ENCODE assay signal across 9 cellular contexts in the genomic region with DNA sequence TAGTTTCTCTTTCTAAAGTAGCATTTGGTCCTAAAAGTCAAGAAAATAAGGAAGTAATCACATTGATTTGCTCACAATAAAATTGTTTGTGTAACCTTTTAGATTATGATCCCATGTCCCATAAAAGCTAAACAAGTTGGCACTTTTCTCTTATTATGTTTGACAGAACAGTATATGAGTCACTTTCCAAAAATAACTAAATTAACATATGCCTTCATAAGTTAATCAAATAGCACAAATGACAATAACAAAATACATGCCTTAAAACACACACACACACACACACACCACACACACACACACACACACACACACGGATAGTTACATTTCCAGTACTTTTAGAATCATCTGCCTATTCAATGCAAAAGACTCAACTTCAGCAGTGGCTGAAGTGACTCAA. TPM values are rescaled to one million over a fixed set of nuclear protein-coding genes. Genes with fewer than 3 reads are reported as not detected.
DNase-seq lines count a peak whose midpoint lies in the region; ATAC-seq and TF ChIP-seq lines count a peak whose summit lies in the region.
"Had no signal": no experiment of that assay in that cellular context is flagged by ENCODE, and none has a peak within 500 bp of the region (broad histone marks: within the 10 kb centered on the region; RNA-seq: fewer than 3 reads in every experiment).

No MANE protein-coding gene starts in this region.

- peaks cover 15% of the 10 kb centered on the region for H3K36me3 Mint-ChIP-seq in progenitor cell of endocrine pancreas (ENCODE audit: insufficient read depth)

- H3K27ac Mint-ChIP-seq in progenitor cell of endocrine pancreas, result peak overlapping the region; percentile 70

- H3K79me2 ChIP-seq in OCI-LY3 (ENCODE audit: low read length), result peaks cover 82% of the 10 kb centered on the region

- TF ChIP-seq CTCF in GM06990 (IDR thresholded peaks at IDR 0.05; ENCODE audit: insufficient read depth, low read length, poor library complexity, severe bottlenecking), result no peak
- TF ChIP-seq CTCF in OCI-LY3 (IDR thresholded peaks at IDR 0.05; ENCODE audit: low read depth, low read length), result no peak
- no peak for TF ChIP-seq CTCF in progenitor cell of endocrine pancreas (IDR thresholded peaks at IDR 0.05; ENCODE audit: unreplicated experiment)

- peak overlapping the region; percentile 96 for H3K4me3 Mint-ChIP-seq in progenitor cell of endocrine pancreas (ENCODE audit: low read depth)

- H3K9me3 Mint-ChIP-seq in progenitor cell of endocrine pancreas (ENCODE audit: low read depth), result no peaks in the 10 kb centered on the region

- no peaks in the 10 kb centered on the region for H3K9me3 ChIP-seq in OCI-LY3 (ENCODE audit: insufficient read depth, low read length)
- H3K9me3 ChIP-seq in endocrine pancreas (ENCODE audit: control insufficient read depth, low read length), result no peaks in the 10 kb centered on the region

- intact Hi-C loops in sciatic nerve (cut with DNase I), result loop anchor here (10.0 kb wide), 1 partner anchor 648 kb away; no protein-coding TSS in a partner anchor

- ATAC-seq in HG03159 (IDR thresholded peaks at IDR 0.05; ENCODE audit: unreplicated experiment), result no peak
- no peak for ATAC-seq in sciatic nerve

- H3K27me3 ChIP-seq in GM06990 (replicated peaks; ENCODE audit: control insufficient read depth, insufficient read depth, low read length), result no peaks in the 10 kb centered on the region
- H3K27me3 ChIP-seq in OCI-LY3 (ENCODE audit: low read depth, low read length), result no peaks in the 10 kb centered on the region
- H3K27me3 ChIP-seq in endocrine pancreas (ENCODE audit: control insufficient read depth, insufficient read depth, low read length), result no peaks in the 10 kb centered on the region

- no peak overlapping the region for H3K9ac ChIP-seq in OCI-LY3 (ENCODE audit: low read length)
- no peak overlapping the region for H3K9ac ChIP-seq in endocrine pancreas (ENCODE audit: control insufficient read depth, insufficient read depth, low read length)

- peak overlapping the region; percentile 93 for H3K4me2 ChIP-seq in OCI-LY3 (ENCODE audit: low read length)

- DNase-seq in GM06990 (ENCODE audit: extremely low read depth, insufficient read length) (no peak), progenitor cell of endocrine pancreas (ENCODE audit: low spot score, unreplicated experiment) (no peak), COR-L47 (lab: John Stamatoyannopoulos, UW) (no peak), sciatic nerve (ENCODE audit: low spot score) (no peak), NCI-H2171 treated with DMSO at 0.1 percent for 48 hours (lab: John Stamatoyannopoulos, UW) (no peak)
- DNase-seq: KBM-7 had no signal

- no peak overlapping the region for H3K27ac ChIP-seq in OCI-LY3 (ENCODE audit: low read length)

- peak overlapping the region; percentile 99 for H3K4me3 ChIP-seq in GM06990 (replicated peaks; ENCODE audit: low read depth, low read length)
- peak overlapping the region; percentile 26 for H3K4me3 ChIP-seq in OCI-LY3 (ENCODE audit: low read length)
- peak overlapping the region; percentile 99 for H3K4me3 ChIP-seq in endocrine pancreas (ENCODE audit: control insufficient read depth, insufficient read depth, low read length)

- peaks cover 55% of the 10 kb centered on the region for H3K4me1 Mint-ChIP-seq in progenitor cell of endocrine pancreas (ENCODE audit: low read depth)

- H2AFZ ChIP-seq in OCI-LY3 (ENCODE audit: low read depth, low read length), result no peak overlapping the region

- H3K4me1 ChIP-seq in OCI-LY3 (ENCODE audit: low read length) (peaks cover 33% of the 10 kb centered on the region), endocrine pancreas (ENCODE audit: control insufficient read depth, insufficient read depth, low read length) (peaks cover 40% of the 10 kb centered on the region)

- H3K36me3 ChIP-seq in GM06990 (ENCODE audit: control insufficient read depth, insufficient read depth, low read length) (peaks cover 4% of the 10 kb centered on the region), OCI-LY3 (replicated peaks; ENCODE audit: low read depth, low read length) (peaks cover 26% of the 10 kb centered on the region), endocrine pancreas (ENCODE audit: control insufficient read depth, insufficient read depth, low read length) (no peaks in the 10 kb centered on the region)

- H3K27me3 Mint-ChIP-seq in progenitor cell of endocrine pancreas, result no peaks in the 10 kb centered on the region

- H4K20me1 ChIP-seq in OCI-LY3 (ENCODE audit: insufficient read depth, low read length), result peaks cover 53% of the 10 kb centered on the region

RNA-seq across cellular contexts. Expression of gene MED13, which starts 2.8 kb away (rescaled TPM):
- total RNA-seq in progenitor cell of endocrine pancreas (68.8 and 83.7 TPM in 2 replicates), sciatic nerve (76.7 TPM)

Comparison
In these comparisons a context has a peak if more than half of its experiments do, and no peak if none do; other contexts are left out.
1. H3K4me3 ChIP-seq: peak in every context shown above with its lines; median percentile 99 in GM06990; 99 in endocrine pancreas; 26 in OCI-LY3.